ENCODE assay signal across 1 cellular context in the genomic region with DNA sequence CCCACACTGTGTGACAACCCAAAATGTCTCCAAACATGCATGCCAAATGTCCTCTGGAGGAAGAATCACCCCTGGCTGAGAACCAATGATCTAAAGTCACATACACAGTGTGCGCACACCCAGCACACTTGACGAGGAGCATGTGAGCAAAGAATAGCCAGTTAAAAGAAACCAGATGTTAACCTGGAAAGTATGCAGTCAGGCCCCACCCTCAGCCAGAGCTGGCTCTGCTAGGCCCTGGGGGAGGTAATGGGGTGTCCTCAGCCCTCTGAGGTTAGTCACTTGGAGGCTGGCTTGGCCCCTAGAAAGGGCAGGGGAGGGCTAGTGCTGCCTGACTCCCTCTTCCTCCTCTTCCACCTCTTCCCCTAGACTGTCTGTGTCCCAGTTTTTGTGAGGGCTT.
TF ChIP-seq lines count a peak whose summit lies in the region.

No MANE protein-coding gene starts in this region.

TF ChIP-seq in H1, 55 proteins besides CTCF, POLR2A, EP300 and RAD21:
- TF ChIP-seq KDM5A (IDR thresholded peaks at IDR 0.05; ENCODE audit: low read length) (no peak), ZNF274 (IDR thresholded peaks at IDR 0.05; ENCODE audit: borderline replicate concordance, extremely low read depth, low read length) (no peak), RBBP5 (IDR thresholded peaks at IDR 0.05; ENCODE audit: borderline replicate concordance, low read depth, low read length) (no peak), HDAC2 (IDR thresholded peaks at IDR 0.05; ENCODE audit: borderline replicate concordance in 1 of 2, low read depth in 2 of 2, low read length in 2 of 2) (no peak), JUND (IDR thresholded peaks at IDR 0.05; ENCODE audit: low read length) (no peak), SP2 (IDR thresholded peaks at IDR 0.05; ENCODE audit: low read length) (no peak), CHD1 (IDR thresholded peaks at IDR 0.05; ENCODE audit: low read depth, low read length) (no peak), TAF7 (optimal IDR thresholded peaks at IDR 0.05; ENCODE audit: borderline replicate concordance, low read depth, low read length) (no peak), GTF2F1 (IDR thresholded peaks at IDR 0.05; ENCODE audit: borderline replicate concordance, low read depth, low read length) (no peak), BCL11A (IDR thresholded peaks at IDR 0.05; ENCODE audit: low read depth in 2 of 2, low read length in 2 of 2) (no peak), POLR2AphosphoS5 (IDR thresholded peaks at IDR 0.05; ENCODE audit: low read depth, low read length) (no peak), CREB1 (IDR thresholded peaks at IDR 0.05) (no peak), HDAC6 (IDR thresholded peaks at IDR 0.05; ENCODE audit: low read depth, low read length) (no peak), TBP (IDR thresholded peaks at IDR 0.05; ENCODE audit: low read depth, low read length) (no peak), RXRA (IDR thresholded peaks at IDR 0.05; ENCODE audit: insufficient read depth, low read depth, low read length) (no peak)
- TF ChIP-seq, protein P1, sequence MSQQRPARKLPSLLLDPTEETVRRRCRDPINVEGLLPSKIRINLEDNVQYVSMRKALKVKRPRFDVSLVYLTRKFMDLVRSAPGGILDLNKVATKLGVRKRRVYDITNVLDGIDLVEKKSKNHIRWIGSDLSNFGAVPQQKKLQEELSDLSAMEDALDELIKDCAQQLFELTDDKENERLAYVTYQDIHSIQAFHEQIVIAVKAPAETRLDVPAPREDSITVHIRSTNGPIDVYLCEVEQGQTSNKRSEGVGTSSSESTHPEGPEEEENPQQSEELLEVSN (IDR thresholded peaks at IDR 0.05) = no peak
